Comparison of ENCODE assay signal across 2 cellular contexts in the genomic region with DNA sequence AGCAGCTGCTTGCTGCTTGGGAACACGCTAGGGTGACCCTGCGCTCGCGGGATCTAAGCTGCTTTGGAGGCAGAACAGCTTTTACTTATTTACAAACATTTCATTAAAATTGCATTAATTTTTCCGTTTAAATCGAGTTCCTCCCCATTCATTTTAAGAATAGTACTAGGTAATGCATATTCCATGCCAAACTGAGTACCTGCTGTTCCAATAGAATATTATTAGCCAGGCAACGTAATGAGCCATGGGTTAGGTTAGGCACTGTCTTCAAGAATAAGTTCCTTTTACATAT.
TF ChIP-seq lines count a peak whose summit lies in the region.

No MANE protein-coding gene starts in this region.

TF ChIP-seq in GM23338, 12 proteins besides CTCF, POLR2A, EP300 and RAD21:
- no peak for TF ChIP-seq JUNB (IDR thresholded peaks at IDR 0.05; ENCODE audit: unreplicated experiment)
- no peak for TF ChIP-seq REST (IDR thresholded peaks at IDR 0.05; ENCODE audit: unreplicated experiment)
- no peak for TF ChIP-seq POLR2AphosphoS5 (IDR thresholded peaks at IDR 0.05; ENCODE audit: low read depth)
- TF ChIP-seq STAT1 (IDR thresholded peaks at IDR 0.05; ENCODE audit: unreplicated experiment) = no peak
- no peak for TF ChIP-seq CREB1 (CRISPR knock-in tag; IDR thresholded peaks at IDR 0.05; ENCODE audit: low read depth)

TF ChIP-seq in HepG2, 621 proteins besides CTCF, POLR2A, EP300 and RAD21:
- TF ChIP-seq SIX1 (CRISPR knock-in tag; IDR thresholded peaks at IDR 0.05; ENCODE audit: borderline replicate concordance) = no peak
- 0 out of 2 replicates have a peak, but pooled peaks have one; percentile 5 for TF ChIP-seq ELF3 (CRISPR knock-in tag; IDR thresholded peaks at IDR 0.05)
- no peak for TF ChIP-seq ZNF510 (CRISPR knock-in tag; IDR thresholded peaks at IDR 0.05; ENCODE audit: low read depth)
- no peak for TF ChIP-seq KLF16 (CRISPR knock-in tag; IDR thresholded peaks at IDR 0.05)
- peak; percentile 30; the same call in 1 of the 2 replicates for TF ChIP-seq SAP130 (CRISPR knock-in tag; IDR thresholded peaks at IDR 0.05; ENCODE audit: low read depth)
- TF ChIP-seq RXRB (CRISPR knock-in tag; IDR thresholded peaks at IDR 0.05; ENCODE audit: borderline replicate concordance) = no peak
- no peak for TF ChIP-seq ADNP (CRISPR knock-in tag; IDR thresholded peaks at IDR 0.05)
- 0 out of 2 replicates have a peak, but pooled peaks have one; percentile 10 for TF ChIP-seq EED (CRISPR knock-in tag; IDR thresholded peaks at IDR 0.05)
- no peak for TF ChIP-seq ZNF777 (CRISPR knock-in tag; IDR thresholded peaks at IDR 0.05)
- no peak for TF ChIP-seq SMARCE1 (IDR thresholded peaks at IDR 0.05; ENCODE audit: borderline replicate concordance)
- TF ChIP-seq ZNF569 (CRISPR knock-in tag; IDR thresholded peaks at IDR 0.05; ENCODE audit: borderline replicate concordance) = no peak
- TF ChIP-seq ZNF780A (CRISPR knock-in tag; IDR thresholded peaks at IDR 0.05) = no peak
- TF ChIP-seq SALL2 (CRISPR knock-in tag; IDR thresholded peaks at IDR 0.05) = no peak
- no peak for TF ChIP-seq MTA1 (CRISPR knock-in tag; IDR thresholded peaks at IDR 0.05; ENCODE audit: borderline replicate concordance)
- TF ChIP-seq ATAD3A (CRISPR knock-in tag; IDR thresholded peaks at IDR 0.05) = no peak
